In the genomic region with DNA sequence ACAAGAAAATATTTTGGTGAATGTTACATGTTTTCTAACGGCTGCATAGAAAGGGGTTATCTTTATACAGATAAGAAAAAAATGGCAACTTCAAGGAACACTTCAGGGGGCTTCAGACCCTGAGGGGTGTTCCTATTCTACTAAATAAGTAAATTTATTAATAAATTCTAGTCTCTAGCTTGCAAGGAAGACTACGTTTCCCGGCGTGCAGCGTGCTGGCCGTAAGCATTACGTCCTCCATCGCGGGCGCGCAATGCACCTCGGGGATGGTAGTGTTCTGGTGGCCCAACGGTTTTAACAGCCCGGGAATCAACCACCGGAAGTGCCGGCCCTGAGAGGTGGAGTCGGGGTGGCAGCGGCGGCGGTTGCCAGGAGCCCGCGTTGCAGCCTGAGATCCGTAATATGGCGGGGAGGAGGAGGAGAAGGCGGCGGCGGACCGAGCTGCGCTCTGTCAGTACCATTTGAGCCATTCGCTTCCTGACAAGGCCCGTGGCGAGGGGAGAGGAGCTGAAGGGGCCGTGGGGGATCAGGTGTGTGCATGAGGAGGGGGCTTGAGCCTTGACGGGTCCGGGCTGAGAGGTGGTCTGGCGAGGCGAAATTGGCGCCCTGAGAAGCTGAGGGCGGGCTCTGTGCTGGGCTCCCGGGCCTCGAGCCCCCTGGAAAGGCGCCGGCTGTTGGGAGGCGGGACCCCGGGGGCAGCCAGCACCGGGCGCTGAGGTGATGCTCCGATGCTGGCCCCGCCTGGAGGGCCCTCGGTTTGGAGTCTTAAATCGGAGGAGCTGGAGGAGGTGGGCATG, we compare ENCODE assay signal across 8 cellular contexts. TPM values are rescaled to one million over a fixed set of nuclear protein-coding genes. Genes with fewer than 3 reads are reported as not detected.
DNase-seq lines count a peak whose midpoint lies in the region; ATAC-seq and TF ChIP-seq lines count a peak whose summit lies in the region.

A gene with protein sequence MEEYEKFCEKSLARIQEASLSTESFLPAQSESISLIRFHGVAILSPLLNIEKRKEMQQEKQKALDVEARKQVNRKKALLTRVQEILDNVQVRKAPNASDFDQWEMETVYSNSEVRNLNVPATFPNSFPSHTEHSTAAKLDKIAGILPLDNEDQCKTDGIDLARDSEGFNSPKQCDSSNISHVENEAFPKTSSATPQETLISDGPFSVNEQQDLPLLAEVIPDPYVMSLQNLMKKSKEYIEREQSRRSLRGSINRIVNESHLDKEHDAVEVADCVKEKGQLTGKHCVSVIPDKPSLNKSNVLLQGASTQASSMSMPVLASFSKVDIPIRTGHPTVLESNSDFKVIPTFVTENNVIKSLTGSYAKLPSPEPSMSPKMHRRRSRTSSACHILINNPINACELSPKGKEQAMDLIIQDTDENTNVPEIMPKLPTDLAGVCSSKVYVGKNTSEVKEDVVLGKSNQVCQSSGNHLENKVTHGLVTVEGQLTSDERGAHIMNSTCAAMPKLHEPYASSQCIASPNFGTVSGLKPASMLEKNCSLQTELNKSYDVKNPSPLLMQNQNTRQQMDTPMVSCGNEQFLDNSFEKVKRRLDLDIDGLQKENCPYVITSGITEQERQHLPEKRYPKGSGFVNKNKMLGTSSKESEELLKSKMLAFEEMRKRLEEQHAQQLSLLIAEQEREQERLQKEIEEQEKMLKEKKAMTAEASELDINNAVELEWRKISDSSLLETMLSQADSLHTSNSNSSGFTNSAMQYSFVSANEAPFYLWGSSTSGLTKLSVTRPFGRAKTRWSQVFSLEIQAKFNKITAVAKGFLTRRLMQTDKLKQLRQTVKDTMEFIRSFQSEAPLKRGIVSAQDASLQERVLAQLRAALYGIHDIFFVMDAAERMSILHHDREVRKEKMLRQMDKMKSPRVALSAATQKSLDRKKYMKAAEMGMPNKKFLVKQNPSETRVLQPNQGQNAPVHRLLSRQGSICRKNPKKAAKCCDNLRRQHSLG (plus strand): TSS at position 384 of the 797 bp plus-strand sequence. CDS start 3,940 bp downstream, outside the sequence.

- ATAC-seq in GM18511 (IDR thresholded peaks at IDR 0.05; ENCODE audit: unreplicated experiment): peak; percentile 78
- peak; percentile 67 for ATAC-seq in HG03025 (IDR thresholded peaks at IDR 0.05; ENCODE audit: low FRiP score, unreplicated experiment)

- H3K4me3 ChIP-seq in hepatocyte: peak within 1 kb of the TSS; percentile 42
- peak within 1 kb of the TSS; percentile 98 for H3K4me3 ChIP-seq in rectal smooth muscle tissue (ENCODE audit: low read length)
- H3K4me3 ChIP-seq in vagina: peak within 1 kb of the TSS; percentile 64 to 95

- peak within 1 kb of the TSS; percentile 83 for H3K4me2 ChIP-seq in hepatocyte

- H3K27me3 ChIP-seq in hepatocyte (no peaks in the 10 kb centered on the region), rectal smooth muscle tissue (ENCODE audit: control insufficient read depth, insufficient read depth, low read length) (no peaks in the 10 kb centered on the region), vagina (no peaks in the 10 kb centered on the region)

- DNase-seq in NCI-H2081 (lab: John Stamatoyannopoulos, UW) (peak; percentile 97 to 98), T1000 (lab: John Stamatoyannopoulos, UW) (peak; percentile 95), astrocyte of the hippocampus (ENCODE audit: low read depth, low spot score) (peak; percentile 98), hepatocyte (ENCODE audit: low spot score) (peak; percentile 98), vagina (ENCODE audit: extremely low spot score in 2 of 2) (peak in 1 of 2 donors; percentile 95)

- peaks cover 10% of the 10 kb centered on the region for H3K4me1 ChIP-seq in hepatocyte (ENCODE audit: insufficient read depth)
- peaks cover 3% of the 10 kb centered on the region for H3K4me1 ChIP-seq in rectal smooth muscle tissue (ENCODE audit: control insufficient read depth, insufficient read depth, low read length)
- peaks cover 46% of the 10 kb centered on the region for H3K4me1 ChIP-seq in vagina

- peaks cover 40% of the 10 kb centered on the region for H3K79me2 ChIP-seq in hepatocyte

- peak in 1 of 2 donors; percentile 35 for TF ChIP-seq POLR2A in vagina (IDR thresholded peaks at IDR 0.05)

- no peaks in the 10 kb centered on the region for H3K9me3 ChIP-seq in hepatocyte (ENCODE audit: low read depth)
- H3K9me3 ChIP-seq in vagina: no peaks in the 10 kb centered on the region

- peaks cover 11% of the 10 kb centered on the region for H4K20me1 ChIP-seq in hepatocyte (ENCODE audit: insufficient read depth, poor library complexity, severe bottlenecking)

- TF ChIP-seq CTCF in hepatocyte (IDR thresholded peaks at IDR 0.05; ENCODE audit: poor library complexity): no peak
- peak in 1 of 3 experiments; percentile 18 for TF ChIP-seq CTCF in vagina (IDR thresholded peaks at IDR 0.05)

- peak within 1 kb of the TSS; percentile 86 for H2AFZ ChIP-seq in hepatocyte

- H3K27ac ChIP-seq in hepatocyte (peak within 1 kb of the TSS; percentile 55), rectal smooth muscle tissue (ENCODE audit: low read depth, low read length) (no peak within 1 kb of the TSS), vagina (peak within 1 kb of the TSS; percentile 60)

- intact Hi-C loops in vagina (cut with DNase I): no loop called here

- 2% methylated on average over 33 of the region's 51 CpGs for WGBS in hepatocyte (ENCODE audit: low lambda C conversion rate, missing lambda C conversion rate)

- no peaks in the 10 kb centered on the region for H3K9me2 ChIP-seq in hepatocyte (replicated peaks; ENCODE audit: insufficient read depth)

- H3K36me3 ChIP-seq in hepatocyte (replicated peaks; ENCODE audit: insufficient read depth, low read depth): no peaks in the 10 kb centered on the region
- H3K36me3 ChIP-seq in rectal smooth muscle tissue (ENCODE audit: control insufficient read depth, insufficient read depth, low read length): no peaks in the 10 kb centered on the region
- peaks cover 0 to 10% of the 10 kb centered on the region in 2 donors for H3K36me3 ChIP-seq in vagina

- peak within 1 kb of the TSS; percentile 45 for H3K9ac ChIP-seq in rectal smooth muscle tissue (ENCODE audit: low read length)

RNA-seq across cellular contexts. Expression of the gene that starts here (rescaled TPM):
- total RNA-seq in hepatocyte: 9.2 and 12.6 TPM in 2 replicates
- polyA plus RNA-seq in hepatocyte: 4.3 and 5.8 TPM in 2 replicates
- 17.7 TPM for total RNA-seq in vagina

Comparison
In these comparisons a context has a peak if more than half of its experiments do, and no peak if none do; other contexts are left out.
1. H3K4me3 ChIP-seq: peak in every context shown above with its lines; median percentile 98 in rectal smooth muscle tissue; 80 in vagina; 42 in hepatocyte.